In the genomic region with DNA sequence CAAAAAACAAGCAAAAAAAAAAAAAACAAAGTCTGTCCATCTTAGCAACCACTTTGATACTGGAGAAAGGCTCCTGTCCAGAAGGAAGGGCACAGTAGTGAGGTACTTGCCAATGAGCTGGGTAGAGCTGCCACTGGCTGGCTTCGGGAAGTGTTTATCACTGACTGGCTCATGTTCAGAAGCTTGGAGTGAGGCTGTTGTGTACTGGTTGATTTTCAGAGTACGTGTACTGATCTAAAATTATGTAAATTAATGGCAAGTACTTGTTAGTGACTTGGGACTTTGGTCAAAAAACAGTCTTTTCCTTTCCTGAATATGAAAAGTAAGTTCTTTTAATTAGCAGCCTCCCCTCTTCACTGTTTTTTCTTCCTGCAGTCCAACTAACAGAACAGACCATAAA, we compare ENCODE assay signal across 9 cellular contexts. TPM values are rescaled to one million over a fixed set of nuclear protein-coding genes. Genes with fewer than 3 reads are reported as not detected.
DNase-seq lines count a peak whose midpoint lies in the region; ATAC-seq and TF ChIP-seq lines count a peak whose summit lies in the region.
"Had no signal": no experiment of that assay in that cellular context is flagged by ENCODE, and none has a peak within 500 bp of the region (broad histone marks: within the 10 kb centered on the region; RNA-seq: fewer than 3 reads in every experiment).

No MANE protein-coding gene starts in this region.

- DNase-seq in DND-41 (no peak), NCI-H69 (lab: John Stamatoyannopoulos, UW) (peak; percentile 8), endothelial cell (ENCODE audit: low spot score) (no peak), pons (ENCODE audit: low spot score) (peak; percentile 62), omental fat pad (ENCODE audit: low spot score) (no peak), GM10266 (ENCODE audit: extremely low spot score) (no peak)
- no peak for DNase-seq in NK-92 treated with Interleukin-12 subunit alpha and Interleukin-12 subunit beta, amount 100 ng/mL, for 24 hours (lab: John Stamatoyannopoulos, UW)
- DNase-seq: activated CD8-positive, alpha-beta memory T cell treated with anti-CD3 and anti-CD28 coated beads, Interleukin-2, amount 50 U/mL, for 4 hours had no signal

- peak overlapping the region; percentile 89 for H3K27ac Mint-ChIP-seq in endothelial cell (ENCODE audit: unreplicated experiment)

- peaks cover 14% of the 10 kb centered on the region for H3K4me1 Mint-ChIP-seq in endothelial cell (ENCODE audit: unreplicated experiment)

- H3K4me3 Mint-ChIP-seq in endothelial cell (ENCODE audit: unreplicated experiment) = peak overlapping the region; percentile 84

- H2AFZ ChIP-seq in DND-41 (ENCODE audit: low read depth, low read length) = peak overlapping the region; percentile 91

- H4K20me1 ChIP-seq in DND-41 (ENCODE audit: insufficient read depth, low read length) = no peaks in the 10 kb centered on the region

- peaks cover 4% of the 10 kb centered on the region for H3K36me3 Mint-ChIP-seq in endothelial cell (ENCODE audit: low read depth, unreplicated experiment)

- no peaks in the 10 kb centered on the region for H3K9me3 ChIP-seq in DND-41 (ENCODE audit: insufficient read depth, low read length, severe bottlenecking)

- no peak for ATAC-seq in DND-41 (ENCODE audit: insufficient read depth, low read depth)
- no peak for ATAC-seq in omental fat pad (ENCODE audit: low FRiP score)
- no peak for ATAC-seq in HG03520 (IDR thresholded peaks at IDR 0.05; ENCODE audit: unreplicated experiment)

- H3K27me3 Mint-ChIP-seq in endothelial cell (ENCODE audit: unreplicated experiment) = no peaks in the 10 kb centered on the region

- H3K36me3 ChIP-seq in DND-41 (ENCODE audit: insufficient read depth, low read length) = peaks cover 6% of the 10 kb centered on the region; the same call in 1 of the 2 replicates

- H3K4me2 ChIP-seq in DND-41 (ENCODE audit: insufficient read depth, low read length) = peak overlapping the region; percentile 93; the same call in 1 of the 2 replicates

- no peak overlapping the region; a peak in 1 of 4 replicates for H3K4me3 ChIP-seq in DND-41 (ENCODE audit: low read depth in 1 of 2, low read length in 2 of 2)

- H3K27ac ChIP-seq in DND-41 (ENCODE audit: low read length) = no peak overlapping the region

- H3K9me3 Mint-ChIP-seq in endothelial cell (ENCODE audit: unreplicated experiment) = no peaks in the 10 kb centered on the region

- H3K9ac ChIP-seq in DND-41 (ENCODE audit: low read depth, low read length) = peak overlapping the region; percentile 83; the same call in 1 of the 2 replicates

- peaks cover 7% of the 10 kb centered on the region for H3K79me2 ChIP-seq in DND-41 (ENCODE audit: insufficient read depth, low read length)

- peaks cover 27% of the 10 kb centered on the region for H3K4me1 ChIP-seq in DND-41 (ENCODE audit: insufficient read depth, low read length)

- H3K27me3 ChIP-seq in DND-41 (ENCODE audit: insufficient read depth, low read length, poor library complexity) = no peaks in the 10 kb centered on the region

- TF ChIP-seq CTCF in DND-41 (IDR thresholded peaks at IDR 0.05; ENCODE audit: borderline replicate concordance, extremely low read depth, low read length, poor library complexity, severe bottlenecking) (no peak), endothelial cell (IDR thresholded peaks at IDR 0.05; ENCODE audit: unreplicated experiment) (no peak), omental fat pad (IDR thresholded peaks at IDR 0.05) (no peak), GM10266 (IDR thresholded peaks at IDR 0.05; ENCODE audit: control insufficient read depth, insufficient read depth, low read depth, missing control alignments) (no peak)

RNA-seq across cellular contexts. Expression of a gene that starts 1.0 kb away (rescaled TPM):
- total RNA-seq in endothelial cell (ENCODE audit: unreplicated experiment) (25.7 TPM), omental fat pad (10 to 100 TPM; 12.2 to 26.8 (median 16.4) TPM)

RNA-seq across cellular contexts. Expression of a gene that starts 17.9 kb away (rescaled TPM):
- total RNA-seq in endothelial cell (ENCODE audit: unreplicated experiment) (8.3 TPM), omental fat pad (1 to 10 TPM; 1.6 to 4.1 (median 2.0) TPM)

RNA-seq across cellular contexts. Expression of a gene that starts 46.9 kb away (rescaled TPM):
- total RNA-seq in endothelial cell (ENCODE audit: unreplicated experiment) = 8.0 TPM
- total RNA-seq in omental fat pad = 1 to 10 TPM; 2.9 to 7.3 (median 4.0) TPM

Comparison
In these comparisons a context has a peak if more than half of its experiments do, and no peak if none do; other contexts are left out.
1. DNase-seq: peak in NCI-H69 (single experiment) and pons (single experiment); none in DND-41 (single experiment), endothelial cell (single experiment), omental fat pad (single experiment), GM10266 (single experiment) and NK-92 treated with Interleukin-12 subunit alpha and Interleukin-12 subunit beta, amount 100 ng/mL, for 24 hours (single experiment).